In genomic region chrX:45036161-45036560, GRCh38 we compare ENCODE assay signal across 24 cellular contexts.
DNase-seq lines count a peak whose midpoint lies in the region; FAIRE-seq and TF ChIP-seq lines count a peak whose summit lies in the region.
"Had no signal": no experiment of that assay in that cellular context is flagged by ENCODE, and none has a peak within 500 bp of the region (broad histone marks: within the 10 kb centered on the region; RNA-seq: fewer than 3 reads in every experiment).

No MANE protein-coding gene starts in this region.

- no peaks in the 10 kb centered on the region for H3K27me3 ChIP-seq in H1 (replicated peaks in 1 of 4; ENCODE audit: control insufficient read depth in 3 of 4, extremely low read depth in 1 of 4, insufficient read depth in 3 of 4, low read length in 3 of 4)
- H3K27me3 ChIP-seq: BE2C; BLaER1 treated with 17β-estradiol and CSF1 and Interleukin-3, amounts not matched to agents 10 nM and 100 nM had no signal

- H2AFZ ChIP-seq in H1 (ENCODE audit: low read length) = no peak overlapping the region
- H2AFZ ChIP-seq: GM23248 had no signal

- TF ChIP-seq CTCF in VCaP (conservative IDR thresholded peaks at IDR 0.05) (no peak), H1 (IDR thresholded peaks at IDR 0.05; ENCODE audit: control extremely low read depth in 1 of 3, insufficient read depth in 1 of 3, low read depth in 1 of 3, low read length in 3 of 3) (no peak)

- no peak overlapping the region for H3K4me2 ChIP-seq in H1 (ENCODE audit: insufficient read depth in 1 of 2, low read depth in 2 of 2, low read length in 2 of 2)
- H3K4me2 ChIP-seq: BLaER1 treated with 17β-estradiol and CSF1 and Interleukin-3, amounts not matched to agents 10 nM and 100 nM had no signal

- no peak overlapping the region for H2BK120ac ChIP-seq in H1 (replicated peaks; ENCODE audit: low read depth, low read length)

- no peak overlapping the region for H2AK5ac ChIP-seq in H1 (ENCODE audit: low read depth, low read length)

- no peaks in the 10 kb centered on the region for H3K23me2 ChIP-seq in H1 (ENCODE audit: low read depth, low read length)

- H3K18ac ChIP-seq in H1 (ENCODE audit: extremely low read depth, low read length) = no peak overlapping the region

- no peak overlapping the region for H4K8ac ChIP-seq in H1 (ENCODE audit: extremely low read depth, insufficient read depth, low read length)

- H4K91ac ChIP-seq in H1 (replicated peaks; ENCODE audit: insufficient read length, low read length) = no peak overlapping the region

- CTCF ChIA-PET in H1 (lab: Charles Lee; ENCODE audit: partially characterized antibody) = no interaction called here

- H3K9me3 ChIP-seq in H1 (ENCODE audit: insufficient read depth in 2 of 2, low read depth in 1 of 2, low read length in 1 of 2) = no peaks in the 10 kb centered on the region
- H3K9me3 ChIP-seq: BE2C had no signal

- H3K27ac Mint-ChIP-seq in T-helper 1 cell treated with Interleukin-12 subunit alpha and Interleukin-12 subunit beta and Interleukin-4 antibody, amounts not matched to agents 30 μg/mL and 1 μg/mL, for 36 hours = peak overlapping the region; percentile 36
- H3K27ac Mint-ChIP-seq: HFFc6 had no signal

- no peak overlapping the region for H3K4ac ChIP-seq in H1 (replicated peaks; ENCODE audit: insufficient read length, low read depth, low read length)

- no peak for TF ChIP-seq RAD21 in H1 (IDR thresholded peaks at IDR 0.05 in 1 of 2, conservative IDR thresholded peaks at IDR 0.05 in 1 of 2; ENCODE audit: low read depth in 2 of 2, low read length in 2 of 2)

- no peaks in the 10 kb centered on the region for H3K27me3 Mint-ChIP-seq in T-helper 1 cell treated with Interleukin-12 subunit alpha and Interleukin-12 subunit beta and Interleukin-4 antibody, amounts not matched to agents 30 μg/mL and 1 μg/mL, for 36 hours (ENCODE audit: low read depth)
- H3K27me3 Mint-ChIP-seq: CD4-positive, alpha-beta memory T cell had no signal

- TF ChIP-seq EP300 in H1 (IDR thresholded peaks at IDR 0.05; ENCODE audit: borderline replicate concordance in 1 of 2, low read depth in 2 of 2, low read length in 2 of 2) = no peak

- H3K56ac ChIP-seq in H1 (replicated peaks; ENCODE audit: insufficient read length, low read depth, low read length) = no peak overlapping the region

- no peak overlapping the region for H3K23ac ChIP-seq in H1 (ENCODE audit: insufficient read length)

- no peak overlapping the region for H3K4me3 ChIP-seq in H1 (ENCODE audit: extremely low read depth in 1 of 4, insufficient read depth in 2 of 4, low read depth in 3 of 4, low read length in 4 of 4)
- H3K4me3 ChIP-seq: BLaER1 treated with 17β-estradiol and CSF1 and Interleukin-3, amounts not matched to agents 10 nM and 100 nM; GM23248 had no signal

- no peak overlapping the region for H2BK12ac ChIP-seq in H1 (ENCODE audit: low read depth, low read length)

- H4K20me1 ChIP-seq in H1 (replicated peaks in 1 of 2; ENCODE audit: control insufficient read depth in 1 of 2, insufficient read depth in 2 of 2, low read length in 2 of 2) = no peaks in the 10 kb centered on the region

- POLR2A ChIA-PET in H1 (lab: Charles Lee; ENCODE audit: partially characterized antibody) = no interaction called here

- no peak overlapping the region for H3K4me3 Mint-ChIP-seq in T-helper 1 cell treated with Interleukin-12 subunit alpha and Interleukin-12 subunit beta and Interleukin-4 antibody, amounts not matched to agents 30 μg/mL and 1 μg/mL, for 36 hours
- H3K4me3 Mint-ChIP-seq: CD4-positive, alpha-beta memory T cell; H9; HFFc6 had no signal

- no peak overlapping the region for H3K9ac ChIP-seq in H1 (replicated peaks in 1 of 4; ENCODE audit: extremely low read depth in 1 of 4, low read depth in 3 of 4, low read length in 3 of 4)
- H3K9ac ChIP-seq: BLaER1 treated with 17β-estradiol and CSF1 and Interleukin-3, amounts not matched to agents 10 nM and 100 nM; GM23248 had no signal

- H3K36me3 Mint-ChIP-seq in T-helper 1 cell treated with Interleukin-12 subunit alpha and Interleukin-12 subunit beta and Interleukin-4 antibody, amounts not matched to agents 30 μg/mL and 1 μg/mL, for 36 hours (ENCODE audit: low read depth) = peaks cover 11% of the 10 kb centered on the region

- peak; percentile 11 for FAIRE-seq in GM19239 (lab: Jason Lieb, UNC)
- FAIRE-seq in H1 (lab: Jason Lieb, UNC) = no peak
- FAIRE-seq: GM12891, GM18507 had no signal

- 94% methylated on average over 4 of the region's 4 CpGs; no CpG with 5 or more reads in 1 of the 2 experiments for WGBS in H1 (ENCODE audit: extremely low coverage in 1 of 2, insufficient coverage in 1 of 2, insufficient read length in 1 of 2, insufficient replicate concordance in 2 of 2, low coverage in 1 of 2, low lambda C conversion rate in 2 of 2, missing lambda C conversion rate in 1 of 2), 2 experiments

- TF ChIP-seq POLR2A in H1 (IDR thresholded peaks at IDR 0.05; ENCODE audit: control extremely low read depth in 1 of 2, low read depth in 2 of 2, low read length in 2 of 2) = no peak

- H2BK5ac ChIP-seq in H1 (ENCODE audit: low read depth, low read length) = no peak overlapping the region

- H3K36me3 ChIP-seq in H1 (ENCODE audit: control insufficient read depth in 2 of 4, insufficient read depth in 4 of 4, low read length in 3 of 4) = peaks cover 0 to 15% (median 1%) of the 10 kb centered on the region in 4 experiments; a peak in 4 of 8 replicates
- H3K36me3 ChIP-seq: BE2C had no signal

- no peak overlapping the region for H2BK15ac ChIP-seq in H1 (ENCODE audit: low read length)

- no peaks in the 10 kb centered on the region for H3K9me3 Mint-ChIP-seq in T-helper 1 cell treated with Interleukin-12 subunit alpha and Interleukin-12 subunit beta and Interleukin-4 antibody, amounts not matched to agents 30 μg/mL and 1 μg/mL, for 36 hours
- H3K9me3 Mint-ChIP-seq: CD4-positive, alpha-beta memory T cell; HFFc6 had no signal

- no peaks in the 10 kb centered on the region for H3K4me1 ChIP-seq in H1 (replicated peaks in 1 of 4; ENCODE audit: control insufficient read depth in 3 of 4, insufficient read depth in 4 of 4, low read length in 3 of 4)
- H3K4me1 ChIP-seq: BE2C; BLaER1 treated with 17β-estradiol and CSF1 and Interleukin-3, amounts not matched to agents 10 nM and 100 nM had no signal

- H3K27ac ChIP-seq in VCaP (peak overlapping the region; percentile 76), H1 (ENCODE audit: low read depth, low read length) (no peak overlapping the region)
- H3K27ac ChIP-seq: 22Rv1; BLaER1 treated with 17β-estradiol and CSF1 and Interleukin-3, amounts not matched to agents 10 nM and 100 nM; GM23248 had no signal

- H3K14ac ChIP-seq in H1 (ENCODE audit: insufficient read length) = no peak overlapping the region

- H4K5ac ChIP-seq in H1 (ENCODE audit: insufficient read length, low read depth, low read length) = no peak overlapping the region

- DNase-seq in T-helper 1 cell (no peak), GM19239 (ENCODE audit: insufficient read length, low spot score) (no peak), H1 (ENCODE audit: low read depth in 1 of 2, low spot score in 2 of 2) (no peak), SIG-M5 (lab: John Stamatoyannopoulos, UW) (no peak), NCI-H69 (lab: John Stamatoyannopoulos, UW) (no peak)
- no peak for DNase-seq in stimulated activated naive CD4-positive, alpha-beta T cell treated with Interleukin-2 at 50 U/mL for 16 hours (lab: John Stamatoyannopoulos, UW)
- DNase-seq: ACHN; AML-193; BE2C; Calu3; CD4-positive, alpha-beta memory T cell; COR-L47; DMS53; DMS79 treated with DMSO at 0.1 percent for 48 hours; GF-D8; GM23248; H9; HFFc6 had no signal

- no peaks in the 10 kb centered on the region for H3K79me1 ChIP-seq in H1 (ENCODE audit: low read depth, low read length)

- no peak overlapping the region for H2BK20ac ChIP-seq in H1 (ENCODE audit: low read length)

- H3K4me1 Mint-ChIP-seq in T-helper 1 cell treated with Interleukin-12 subunit alpha and Interleukin-12 subunit beta and Interleukin-4 antibody, amounts not matched to agents 30 μg/mL and 1 μg/mL, for 36 hours (ENCODE audit: low read depth) = peaks cover 2% of the 10 kb centered on the region

- H3K79me2 ChIP-seq in H1 (ENCODE audit: control insufficient read depth in 1 of 2, insufficient read depth in 2 of 2, low read length in 2 of 2) = peaks cover 0 to 53% of the 10 kb centered on the region in 2 experiments; a peak in 2 of 4 replicates

TF ChIP-seq in H1, 55 proteins besides CTCF, POLR2A, EP300 and RAD21:
- TF ChIP-seq BCL11A (IDR thresholded peaks at IDR 0.05; ENCODE audit: low read depth in 2 of 2, low read length in 2 of 2) (no peak), MAFK (IDR thresholded peaks at IDR 0.05; ENCODE audit: low read depth, low read length) (peak; percentile 29; the same call in 1 of the 2 replicates)
TF ChIP-seq in H1: peak in this region for 1.
